In the genomic region with DNA sequence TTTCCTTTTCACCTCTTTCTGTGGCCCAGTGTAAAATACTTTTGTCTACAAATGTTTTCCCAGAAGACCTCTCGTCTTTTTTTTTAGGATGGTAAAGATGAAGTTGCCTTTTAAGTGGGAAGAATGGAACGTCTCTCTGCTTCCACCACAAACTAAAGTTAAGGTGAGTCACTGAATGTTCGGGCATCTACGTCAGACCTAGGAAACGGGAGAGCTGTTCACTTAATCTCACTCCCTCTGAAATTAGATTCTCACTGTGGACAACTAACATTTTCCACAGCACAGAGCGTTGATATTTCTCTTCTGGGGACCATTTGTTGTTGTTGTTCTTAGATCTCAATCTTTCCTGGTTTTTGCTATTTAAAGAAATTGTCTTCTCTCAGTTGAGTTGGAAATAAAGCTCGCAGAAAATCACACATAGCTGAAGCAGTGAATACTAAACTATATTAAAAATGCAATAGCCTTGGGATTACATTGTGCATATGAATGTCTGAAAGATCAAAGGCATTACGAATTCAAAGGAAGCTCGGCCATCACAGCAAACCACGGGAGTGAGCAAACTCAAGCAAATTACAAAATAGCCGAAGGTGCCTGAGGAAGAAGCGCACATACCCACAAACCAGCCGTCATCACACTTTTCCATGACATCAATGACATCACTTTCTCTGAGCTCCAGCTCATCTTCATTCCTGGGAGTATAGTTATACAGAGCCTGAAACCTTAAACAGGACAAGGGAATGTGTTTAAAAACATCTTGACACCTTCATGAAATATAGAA, we compare ENCODE assay signal across 17 cellular contexts. TPM values are rescaled to one million over a fixed set of nuclear protein-coding genes. Genes with fewer than 3 reads are reported as not detected.
DNase-seq lines count a peak whose midpoint lies in the region; TF ChIP-seq lines count a peak whose summit lies in the region.
"Had no signal": no experiment of that assay in that cellular context is flagged by ENCODE, and none has a peak within 500 bp of the region (broad histone marks: within the 10 kb centered on the region; RNA-seq: fewer than 3 reads in every experiment).

No MANE protein-coding gene starts in this region.

- H3K27me3 ChIP-seq in GM23248 (replicated peaks; ENCODE audit: insufficient read depth) (no peaks in the 10 kb centered on the region; the same call in 1 of the 2 replicates), OCI-LY1 (ENCODE audit: insufficient read depth, low read length) (no peaks in the 10 kb centered on the region), trophoblast cell (ENCODE audit: insufficient read depth, low read length) (peaks cover 3% of the 10 kb centered on the region), PC-9 (ENCODE audit: insufficient read depth, low read depth) (no peaks in the 10 kb centered on the region), MM.1S (replicated peaks; ENCODE audit: insufficient read depth, low read length) (no peaks in the 10 kb centered on the region)

- H2BK12ac ChIP-seq in trophoblast cell (ENCODE audit: low read length), result no peak overlapping the region

- H4K20me1 ChIP-seq in GM23248 (ENCODE audit: insufficient read depth), result no peaks in the 10 kb centered on the region
- H4K20me1 ChIP-seq in OCI-LY1 (ENCODE audit: insufficient read depth, low read length), result no peaks in the 10 kb centered on the region
- H4K20me1 ChIP-seq in PC-9 (ENCODE audit: insufficient read depth), result no peaks in the 10 kb centered on the region
- H4K20me1 ChIP-seq in MM.1S (ENCODE audit: insufficient read depth, low read length), result no peaks in the 10 kb centered on the region

- no peaks in the 10 kb centered on the region for H3K9me3 Mint-ChIP-seq in type B pancreatic cell
- H3K9me3 Mint-ChIP-seq: natural killer cell treated with Interleukin-12 subunit alpha and Interleukin-12 subunit beta and Interleukin-15 and Interleukin-18, amount 100 ng/mL, for 72 hours had no signal

- no peak overlapping the region for H4K91ac ChIP-seq in trophoblast cell (ENCODE audit: low read depth, low read length)

- no peak overlapping the region for H2AK5ac ChIP-seq in trophoblast cell (ENCODE audit: low read length)

- H3K23ac ChIP-seq in trophoblast cell (ENCODE audit: low read length), result no peak overlapping the region

- no peaks in the 10 kb centered on the region for H3K9me3 ChIP-seq in GM23248 (ENCODE audit: low read depth)
- H3K9me3 ChIP-seq in OCI-LY1 (ENCODE audit: low read length), result no peaks in the 10 kb centered on the region
- H3K9me3 ChIP-seq in trophoblast cell (ENCODE audit: insufficient read depth, low read depth, low read length), result peaks cover 2% of the 10 kb centered on the region
- no peaks in the 10 kb centered on the region for H3K9me3 ChIP-seq in PC-9 (ENCODE audit: insufficient read depth, low read depth)
- H3K9me3 ChIP-seq in MM.1S (replicated peaks; ENCODE audit: insufficient read depth, low read length), result no peaks in the 10 kb centered on the region

- no peak overlapping the region for H4K8ac ChIP-seq in trophoblast cell (ENCODE audit: low read depth, low read length)

- H4K12ac ChIP-seq in trophoblast cell (ENCODE audit: low read depth, low read length), result no peak overlapping the region

- H3K18ac ChIP-seq in trophoblast cell (ENCODE audit: low read length), result no peak overlapping the region

- BruUV-seq in PC-9 (replicated peaks; lab: Mats Ljungman, UMichigan), result no TSS peak

- 71 to 72% methylated on average over 13 of the region's 13 CpGs for WGBS in GM23248 (ENCODE audit: low coverage in 1 of 2, low lambda C conversion rate in 2 of 2, missing lambda C conversion rate in 2 of 2), 2 experiments
- WGBS in trophoblast cell (ENCODE audit: extremely low coverage, insufficient coverage, insufficient read length), result no CpG with 5 or more reads among the region's 13 CpGs

- intact Hi-C loops in PC-9 (cut with micrococcal nuclease; ENCODE audit: unreplicated experiment), result no loop called here

- H3K4me2 ChIP-seq in GM23248 (ENCODE audit: unreplicated experiment) (no peak overlapping the region), OCI-LY1 (ENCODE audit: low read length) (no peak overlapping the region), trophoblast cell (ENCODE audit: low read length) (no peak overlapping the region), PC-9 (no peak overlapping the region), MM.1S (ENCODE audit: low read depth, low read length) (no peak overlapping the region)

- no peak overlapping the region for H3K4me3 Mint-ChIP-seq in type B pancreatic cell
- H3K4me3 Mint-ChIP-seq: activated CD8-positive, alpha-beta T cell treated with anti-CD3 and anti-CD28 coated beads, Interleukin-2, amount 10 ng/mL, durations not matched to agents 7 days and 5 days; activated naive CD8-positive, alpha-beta T cell treated with anti-CD3 and anti-CD28 coated beads, Interleukin-2, amount 10 ng/mL, durations not matched to agents 7 days and 5 days; natural killer cell treated with Interleukin-12 subunit alpha and Interleukin-12 subunit beta and Interleukin-15 and Interleukin-18, amount 100 ng/mL, for 72 hours had no signal

- H3K14ac ChIP-seq in trophoblast cell (ENCODE audit: low read length), result no peak overlapping the region

- H3K4me1 ChIP-seq in GM23248 (ENCODE audit: insufficient read depth) (no peaks in the 10 kb centered on the region), OCI-LY1 (ENCODE audit: insufficient read depth, low read length, severe bottlenecking) (peaks cover 41% of the 10 kb centered on the region), trophoblast cell (ENCODE audit: control insufficient read depth in 1 of 2, insufficient read depth in 2 of 2, low read length in 2 of 2) (peaks cover 6 to 8% of the 10 kb centered on the region in 2 experiments), PC-9 (replicated peaks; ENCODE audit: insufficient read depth) (peaks cover 14% of the 10 kb centered on the region), MM.1S (ENCODE audit: low read length) (peaks cover 54% of the 10 kb centered on the region)

- H3K4me3 ChIP-seq in GM23248 (no peak overlapping the region), OCI-LY1 (ENCODE audit: low read depth, low read length, poor library complexity, severe bottlenecking) (no peak overlapping the region), coronary artery (no peak overlapping the region), trophoblast cell (ENCODE audit: low read depth, low read length) (no peak overlapping the region), PC-9 (no peak overlapping the region), MM.1S (ENCODE audit: low read length) (no peak overlapping the region)

- H3K79me2 ChIP-seq in GM23248 (ENCODE audit: insufficient read depth) (no peaks in the 10 kb centered on the region), OCI-LY1 (ENCODE audit: insufficient read depth, low read length) (no peaks in the 10 kb centered on the region), trophoblast cell (ENCODE audit: control insufficient read depth, insufficient read depth, low read length, poor library complexity) (no peaks in the 10 kb centered on the region), PC-9 (ENCODE audit: low read depth) (no peaks in the 10 kb centered on the region), MM.1S (ENCODE audit: low read length) (no peaks in the 10 kb centered on the region)

- H3K9me2 ChIP-seq in GM23248 (ENCODE audit: insufficient read depth) (no peaks in the 10 kb centered on the region), OCI-LY1 (ENCODE audit: low read depth, low read length) (no peaks in the 10 kb centered on the region), PC-9 (ENCODE audit: insufficient read depth) (no peaks in the 10 kb centered on the region), MM.1S (replicated peaks; ENCODE audit: insufficient read depth, low read length) (no peaks in the 10 kb centered on the region)

- DNase-seq in GM23248, result peak; percentile 40
- no peak for DNase-seq in coronary artery (ENCODE audit: low spot score)
- DNase-seq in trophoblast cell, result peak; percentile 74 to 87
- DNase-seq in NCI-H1417 treated with DMSO at 0.1 percent for 48 hours (lab: John Stamatoyannopoulos, UW), result no peak
- DNase-seq in PC-9, result no peak
- no peak for DNase-seq in MM.1S
- no peak for DNase-seq in type B pancreatic cell (ENCODE audit: extremely low spot score, unreplicated experiment)
- DNase-seq: activated CD8-positive, alpha-beta T cell treated with anti-CD3 and anti-CD28 coated beads, Interleukin-2, amount 10 ng/mL, durations not matched to agents 7 days and 5 days; activated naive CD8-positive, alpha-beta T cell treated with anti-CD3 and anti-CD28 coated beads, Interleukin-2, amount 10 ng/mL, durations not matched to agents 7 days and 5 days; foreskin melanocyte; NCI-H1694; NCI-H524; right cardiac atrium; T1000 had no signal

- no peaks in the 10 kb centered on the region for H3K36me3 Mint-ChIP-seq in type B pancreatic cell

- no peak for TF ChIP-seq CTCF in OCI-LY1 (IDR thresholded peaks at IDR 0.05; ENCODE audit: low read length)
- TF ChIP-seq CTCF in coronary artery (IDR thresholded peaks at IDR 0.05), result no peak
- TF ChIP-seq CTCF in PC-9 (conservative IDR thresholded peaks at IDR 0.05), result no peak
- no peak for TF ChIP-seq CTCF in MM.1S (IDR thresholded peaks at IDR 0.05; ENCODE audit: low read length)
- TF ChIP-seq CTCF in type B pancreatic cell (conservative IDR thresholded peaks at IDR 0.05), result no peak

- H3K36me3 ChIP-seq in GM23248 (ENCODE audit: low read depth), result no peaks in the 10 kb centered on the region
- no peaks in the 10 kb centered on the region; the same call in 1 of the 2 replicates for H3K36me3 ChIP-seq in OCI-LY1 (ENCODE audit: insufficient read depth, low read length)
- H3K36me3 ChIP-seq in trophoblast cell (ENCODE audit: control insufficient read depth in 1 of 2, insufficient read depth in 2 of 2, low read length in 2 of 2), result no peaks in the 10 kb centered on the region
- no peaks in the 10 kb centered on the region for H3K36me3 ChIP-seq in PC-9 (ENCODE audit: low read depth)
- H3K36me3 ChIP-seq in MM.1S (replicated peaks; ENCODE audit: insufficient read depth, low read length), result no peaks in the 10 kb centered on the region

- H3K27ac Mint-ChIP-seq in type B pancreatic cell, result no peak overlapping the region
- H3K27ac Mint-ChIP-seq: activated CD8-positive, alpha-beta T cell treated with anti-CD3 and anti-CD28 coated beads, Interleukin-2, amount 10 ng/mL, durations not matched to agents 7 days and 5 days; activated naive CD8-positive, alpha-beta T cell treated with anti-CD3 and anti-CD28 coated beads, Interleukin-2, amount 10 ng/mL, durations not matched to agents 7 days and 5 days; natural killer cell treated with Interleukin-12 subunit alpha and Interleukin-12 subunit beta and Interleukin-15 and Interleukin-18, amount 100 ng/mL, for 72 hours had no signal

- H3K79me1 ChIP-seq in trophoblast cell (ENCODE audit: low read length), result no peaks in the 10 kb centered on the region

- in situ Hi-C loops in GM23248 (cut with MboI), result no loop called here

- H3K27me3 Mint-ChIP-seq in type B pancreatic cell, result peaks cover 48% of the 10 kb centered on the region

- no peak overlapping the region for H3K9ac ChIP-seq in GM23248
- no peak overlapping the region for H3K9ac ChIP-seq in OCI-LY1 (ENCODE audit: low read length)
- no peak overlapping the region for H3K9ac ChIP-seq in trophoblast cell (ENCODE audit: low read length)
- no peak overlapping the region for H3K9ac ChIP-seq in MM.1S (ENCODE audit: low read length)

- no peak overlapping the region for H2BK5ac ChIP-seq in trophoblast cell (ENCODE audit: low read depth, low read length, poor library complexity)

- no peaks in the 10 kb centered on the region for H3F3A ChIP-seq in GM23248 (ENCODE audit: insufficient read depth)
- no peaks in the 10 kb centered on the region for H3F3A ChIP-seq in OCI-LY1 (ENCODE audit: insufficient read depth, low read length)
- H3F3A ChIP-seq in PC-9 (ENCODE audit: insufficient read depth, low read depth), result no peaks in the 10 kb centered on the region; the same call in 1 of the 2 replicates
- H3F3A ChIP-seq in MM.1S (ENCODE audit: insufficient read depth, low read length), result peaks cover 28% of the 10 kb centered on the region

- CTCF ChIA-PET in PC-9 (lab: Charles Lee), result interaction anchor here (0.6 kb wide), 1 partner anchor 232 kb away, joined by 4 read pairs; no protein-coding TSS in a partner anchor

- H3K4me1 Mint-ChIP-seq in type B pancreatic cell (ENCODE audit: unreplicated experiment), result peaks cover 13% of the 10 kb centered on the region

- H3K27ac ChIP-seq in GM23248 (0 out of 2 replicates have a peak overlapping the region, but pooled peaks have one; percentile 2), OCI-LY1 (ENCODE audit: low read depth, low read length, poor library complexity, severe bottlenecking) (peak overlapping the region; percentile 3), coronary artery (peak overlapping the region; percentile 38 to 55), trophoblast cell (ENCODE audit: low read depth, low read length) (no peak overlapping the region), PC-9 (no peak overlapping the region), MM.1S (ENCODE audit: low read length) (no peak overlapping the region)
- H3K27ac ChIP-seq: C4-2B had no signal

- no peak overlapping the region for H3K4ac ChIP-seq in trophoblast cell (ENCODE audit: low read depth, low read length)

- H2AFZ ChIP-seq in GM23248 (no peak overlapping the region), OCI-LY1 (ENCODE audit: low read length) (no peak overlapping the region), trophoblast cell (ENCODE audit: insufficient read depth, low read length, poor library complexity) (no peak overlapping the region), PC-9 (no peak overlapping the region), MM.1S (ENCODE audit: low read length) (no peak overlapping the region)

- POLR2A ChIA-PET in PC-9 (lab: Charles Lee; ENCODE audit: unreplicated experiment), result no interaction called here

- no peak overlapping the region for H2BK120ac ChIP-seq in trophoblast cell (ENCODE audit: insufficient read depth, low read length, poor library complexity)

RNA-seq across cellular contexts. Expression of gene PDLIM3, which starts 53.9 kb away (rescaled TPM):
- total RNA-seq in GM23248 (2014; rRNA removed; shearing (Covaris generic)), result 0.25 TPM in 1 of 2 replicates, not detected in the other
- 0.51 and 0.69 TPM in 2 replicates for polyA plus RNA-seq in GM23248 (2016; fragmentation: Nextera tagmentation; extraction: Ambion mirVana)
- polyA plus RNA-seq in trophoblast cell (2013), result 19.2 and 19.5 TPM in 2 replicates
- 3.3 and 5.6 TPM in 2 replicates for total RNA-seq in PC-9 (2021)
- 0.93 and 6.7 TPM in 2 replicates for total RNA-seq in type B pancreatic cell (ENCODE audit: low replicate concordance)
- total RNA-seq: activated CD8-positive, alpha-beta T cell treated with anti-CD3 and anti-CD28 coated beads, Interleukin-2, amount 10 ng/mL, durations not matched to agents 7 days and 5 days; activated naive CD8-positive, alpha-beta T cell treated with anti-CD3 and anti-CD28 coated beads, Interleukin-2, amount 10 ng/mL, durations not matched to agents 7 days and 5 days; natural killer cell treated with Interleukin-12 subunit alpha and Interleukin-12 subunit beta and Interleukin-15 and Interleukin-18, amount 100 ng/mL, for 72 hours had no signal

Comparison
In these comparisons a context has a peak if more than half of its experiments do, and no peak if none do; other contexts are left out.
1. DNase-seq: peak in GM23248 (single experiment) and trophoblast cell (2 of 2); none in coronary artery (single experiment), NCI-H1417 treated with DMSO at 0.1 percent for 48 hours (single experiment), PC-9 (0 of 2), MM.1S (single experiment) and type B pancreatic cell (single experiment).
2. H3K27ac ChIP-seq: peak in GM23248 (single experiment), OCI-LY1 (single experiment) and coronary artery (2 of 2); none in trophoblast cell (single experiment), PC-9 (single experiment) and MM.1S (single experiment).